In genomic region chr5:68015933-68016332, GRCh38 we compare ENCODE assay signal across 1 cellular context.
TF ChIP-seq lines count a peak whose summit lies in the region.

No MANE protein-coding gene starts in this region.

TF ChIP-seq in HepG2, 621 proteins besides CTCF, POLR2A, EP300 and RAD21 (continued from another document):
- TF ChIP-seq PLRG1 (conservative IDR thresholded peaks at IDR 0.05), result no peak
- TF ChIP-seq BORCS8-MEF2B (CRISPR knock-in tag; IDR thresholded peaks at IDR 0.05), result no peak
- no peak for TF ChIP-seq ARNT (IDR thresholded peaks at IDR 0.05)
- TF ChIP-seq HNF1B (CRISPR knock-in tag; IDR thresholded peaks at IDR 0.05), result no peak
- no peak for TF ChIP-seq DPF2 (CRISPR knock-in tag; IDR thresholded peaks at IDR 0.05; ENCODE audit: borderline replicate concordance, low read depth)
